11 cellular contexts compared by ENCODE assay signal in the genomic region with DNA sequence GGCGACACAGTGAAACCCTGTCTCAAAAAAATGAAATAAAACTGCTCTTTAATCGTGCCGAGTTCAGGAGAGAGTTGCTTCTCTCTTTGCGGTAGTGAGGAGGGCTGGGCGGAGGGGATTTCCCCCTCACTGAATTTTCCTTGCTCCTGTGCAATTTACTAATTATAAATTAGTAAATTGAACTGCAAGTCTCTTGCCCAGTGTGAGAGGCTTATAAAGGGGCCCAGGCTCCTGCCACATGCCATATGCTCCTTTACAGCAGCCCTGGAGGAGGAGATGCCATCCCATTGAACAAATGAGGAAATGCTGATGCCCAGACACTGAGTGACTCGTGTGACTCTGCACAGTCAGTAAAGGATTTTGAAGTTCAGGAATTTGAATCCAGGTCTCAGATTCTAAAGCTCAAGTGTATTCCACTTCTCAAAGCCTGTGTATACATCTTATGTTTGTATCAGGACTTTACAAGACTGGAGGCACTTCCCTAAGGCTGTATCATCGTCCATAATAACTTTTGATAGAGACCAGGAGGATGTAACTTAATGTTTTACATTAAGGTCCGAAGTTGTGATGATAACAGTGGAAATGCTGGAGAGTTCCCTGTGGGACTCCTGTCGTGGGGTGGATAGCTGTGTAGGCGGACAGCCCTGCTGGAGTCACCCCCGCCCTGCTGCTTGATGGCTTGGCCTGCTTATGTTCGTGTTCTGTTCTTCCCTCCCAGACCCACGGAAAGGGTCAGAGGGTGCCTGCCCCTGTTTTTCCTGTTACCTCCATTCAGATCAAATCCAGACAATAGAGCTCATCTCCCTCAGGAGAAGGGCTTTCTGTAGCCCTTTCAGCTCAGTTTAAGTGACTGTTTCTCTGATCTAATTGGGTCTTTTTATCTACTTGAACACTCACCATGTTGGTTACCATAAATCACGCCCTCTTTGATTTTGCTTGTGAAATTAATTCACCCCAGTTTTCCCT. TPM values are rescaled to one million over a fixed set of nuclear protein-coding genes. Genes with fewer than 3 reads are reported as not detected.
A peak's percentile ranks its signal among the peaks of the same experiment; 100 is the strongest.
DNase-seq lines count a peak whose midpoint lies in the region; ATAC-seq and TF ChIP-seq lines count a peak whose summit lies in the region.
"Had no signal": no experiment of that assay in that cellular context is flagged by ENCODE, and none has a peak within 500 bp of the region (broad histone marks: within the 10 kb centered on the region; RNA-seq: fewer than 3 reads in every experiment).

No MANE protein-coding gene starts in this region.

- intact Hi-C loops in CD4-positive, alpha-beta memory T cell (cut with micrococcal nuclease), result no loop called here

- H3K4ac ChIP-seq in H9 (ENCODE audit: low read depth, low read length), result no peak overlapping the region

- H3K4me1 Mint-ChIP-seq in CD4-positive, alpha-beta memory T cell, result peaks cover 17 to 53% (median 37%) of the 10 kb centered on the region in 4 donors
- H3K4me1 Mint-ChIP-seq in H9, result peaks cover 53 to 71% of the 10 kb centered on the region in 2 experiments

- H2BK120ac ChIP-seq in H9 (ENCODE audit: low read depth, low read length, poor library complexity, severe bottlenecking), result no peak overlapping the region

- H3K9ac ChIP-seq in H9 (ENCODE audit: extremely low read depth, insufficient read length, low read length) (no peak overlapping the region), muscle layer of colon (ENCODE audit: low read length) (no peak overlapping the region), MM.1S (ENCODE audit: low read length) (no peak overlapping the region)

- H2BK15ac ChIP-seq in H9 (ENCODE audit: low read depth, low read length), result no peak overlapping the region

- TF ChIP-seq CTCF in H9 (conservative IDR thresholded peaks at IDR 0.05) (no peak), VCaP (conservative IDR thresholded peaks at IDR 0.05) (no peak), MM.1S (IDR thresholded peaks at IDR 0.05; ENCODE audit: low read length) (no peak)

- POLR2A ChIA-PET in CD4-positive, alpha-beta memory T cell (lab: Charles Lee; ENCODE audit: partially characterized antibody), result no interaction called here

- no peak overlapping the region for H2BK12ac ChIP-seq in H9 (ENCODE audit: insufficient read length, low read depth, low read length)

- no peaks in the 10 kb centered on the region for H3K36me3 ChIP-seq in CD4-positive, alpha-beta memory T cell (ENCODE audit: insufficient read depth, low read length)
- H3K36me3 ChIP-seq in muscle layer of colon (ENCODE audit: insufficient read depth, low read length), result no peaks in the 10 kb centered on the region
- H3K36me3 ChIP-seq in MM.1S (replicated peaks; ENCODE audit: insufficient read depth, low read length), result no peaks in the 10 kb centered on the region
- H3K36me3 ChIP-seq: thoracic aorta had no signal

- no peak overlapping the region for H2BK20ac ChIP-seq in H9 (ENCODE audit: low read depth, low read length, poor library complexity, severe bottlenecking)

- no peak overlapping the region for H3K23ac ChIP-seq in H9 (ENCODE audit: insufficient read length, low read depth, low read length)

- H2AFZ ChIP-seq in H9 (ENCODE audit: low read length) (no peak overlapping the region), MM.1S (ENCODE audit: low read length) (no peak overlapping the region)

- H3K4me3 ChIP-seq in CD4-positive, alpha-beta memory T cell (ENCODE audit: low read length in 2 of 2), result no peak overlapping the region
- H3K4me3 ChIP-seq in muscle layer of colon (ENCODE audit: low read depth in 1 of 2, low read length in 2 of 2), result no peak overlapping the region
- H3K4me3 ChIP-seq in MM.1S (ENCODE audit: low read length), result no peak overlapping the region
- H3K4me3 ChIP-seq: thoracic aorta had no signal

- H2BK5ac ChIP-seq in H9 (ENCODE audit: insufficient read length, low read length), result no peak overlapping the region

- no peaks in the 10 kb centered on the region for H3F3A ChIP-seq in MM.1S (ENCODE audit: insufficient read depth, low read length)

- H3K27me3 ChIP-seq in CD4-positive, alpha-beta memory T cell (ENCODE audit: insufficient read depth, low read length), result no peaks in the 10 kb centered on the region
- H3K27me3 ChIP-seq in H9 (ENCODE audit: insufficient read depth, low read length) (no peaks in the 10 kb centered on the region), muscle layer of colon (ENCODE audit: control insufficient read depth in 1 of 2, insufficient read depth in 2 of 2, low read length in 2 of 2) (no peaks in the 10 kb centered on the region), MM.1S (replicated peaks; ENCODE audit: insufficient read depth, low read length) (no peaks in the 10 kb centered on the region)

- ATAC-seq in HG03571 (IDR thresholded peaks at IDR 0.05; ENCODE audit: unreplicated experiment), result no peak
- ATAC-seq in GM18519 (IDR thresholded peaks at IDR 0.05; ENCODE audit: low FRiP score, unreplicated experiment), result no peak
- ATAC-seq: sciatic nerve had no signal

- H4K91ac ChIP-seq in H9 (ENCODE audit: insufficient read length, low read depth, low read length), result no peak overlapping the region

- no peak overlapping the region for H3K18ac ChIP-seq in H9 (ENCODE audit: insufficient read length, low read depth, low read length)

- H3K79me2 ChIP-seq in H9 (ENCODE audit: insufficient read depth, low read length), result no peaks in the 10 kb centered on the region; the same call in 1 of the 2 replicates
- no peaks in the 10 kb centered on the region for H3K79me2 ChIP-seq in MM.1S (ENCODE audit: low read length)

- H4K5ac ChIP-seq in H9 (ENCODE audit: insufficient read length, low read depth, low read length), result no peak overlapping the region

- CTCF ChIA-PET in CD4-positive, alpha-beta memory T cell (lab: Charles Lee; ENCODE audit: partially characterized antibody), result no interaction called here

- H3K14ac ChIP-seq in H9 (ENCODE audit: insufficient read depth, low read length), result no peak overlapping the region

- H3K9me3 Mint-ChIP-seq in CD4-positive, alpha-beta memory T cell, result no peaks in the 10 kb centered on the region
- H3K9me3 Mint-ChIP-seq in H9, result no peaks in the 10 kb centered on the region
- H3K9me3 Mint-ChIP-seq: activated naive CD4-positive, alpha-beta T cell treated with anti-CD3 and anti-CD28 coated beads, Interleukin-2, amount 50 U/mL, for 72 hours had no signal

- WGBS in H9 (ENCODE audit: extremely low coverage, insufficient read length, low lambda C conversion rate), result no CpG with 5 or more reads among the region's 14 CpGs

- H3K4me1 ChIP-seq in CD4-positive, alpha-beta memory T cell (ENCODE audit: insufficient read depth, low read length), result peaks cover 16% of the 10 kb centered on the region
- peaks cover 3% of the 10 kb centered on the region for H3K4me1 ChIP-seq in H9 (ENCODE audit: insufficient read depth, low read length)
- H3K4me1 ChIP-seq in muscle layer of colon (ENCODE audit: insufficient read depth, low read length), result peaks cover 70% of the 10 kb centered on the region
- H3K4me1 ChIP-seq in MM.1S (ENCODE audit: low read length), result no peaks in the 10 kb centered on the region

- peak overlapping the region in 7 of 8 donors; percentile 23 to 79 (median 36) for H3K4me3 Mint-ChIP-seq in CD4-positive, alpha-beta memory T cell
- H3K4me3 Mint-ChIP-seq in H9, result no peak overlapping the region

- no peaks in the 10 kb centered on the region for H3K9me3 ChIP-seq in CD4-positive, alpha-beta memory T cell (ENCODE audit: control insufficient read depth in 1 of 2, low read length in 2 of 2)
- no peaks in the 10 kb centered on the region for H3K9me3 ChIP-seq in H9 (ENCODE audit: control insufficient read depth, low read depth, low read length)
- no peaks in the 10 kb centered on the region for H3K9me3 ChIP-seq in muscle layer of colon (ENCODE audit: low read length)
- H3K9me3 ChIP-seq in MM.1S (replicated peaks; ENCODE audit: insufficient read depth, low read length), result no peaks in the 10 kb centered on the region
- H3K9me3 ChIP-seq: thoracic aorta had no signal

- H3K36me3 Mint-ChIP-seq in CD4-positive, alpha-beta memory T cell, result no peaks in the 10 kb centered on the region
- H3K36me3 Mint-ChIP-seq in H9 (ENCODE audit: insufficient read depth in 1 of 3, low read depth in 3 of 3), result no peaks in the 10 kb centered on the region; a peak in 1 of 7 replicates
- H3K36me3 Mint-ChIP-seq: activated naive CD4-positive, alpha-beta T cell treated with anti-CD3 and anti-CD28 coated beads, Interleukin-2, amount 50 U/mL, for 72 hours had no signal

- H3K4me2 ChIP-seq in H9 (ENCODE audit: insufficient read depth, insufficient read length, low read length) (no peak overlapping the region), MM.1S (ENCODE audit: low read depth, low read length) (no peak overlapping the region)

- no peaks in the 10 kb centered on the region for H3K23me2 ChIP-seq in H9 (ENCODE audit: insufficient read length, low read depth, low read length, poor library complexity, severe bottlenecking)

- H4K8ac ChIP-seq in H9 (replicated peaks; ENCODE audit: insufficient read length, low read depth, low read length), result no peak overlapping the region

- H3K9me2 ChIP-seq in MM.1S (replicated peaks; ENCODE audit: insufficient read depth, low read length), result no peaks in the 10 kb centered on the region

- peaks cover 2% of the 10 kb centered on the region for H3K79me1 ChIP-seq in H9 (ENCODE audit: insufficient read depth, low read depth, low read length, poor library complexity, severe bottlenecking)

- H3K56ac ChIP-seq in H9 (ENCODE audit: insufficient read length, low read depth, low read length), result no peak overlapping the region

- H3K27me3 Mint-ChIP-seq in CD4-positive, alpha-beta memory T cell, result peaks cover 4 to 8% of the 10 kb centered on the region in 2 donors
- no peaks in the 10 kb centered on the region; the same call in 1 of the 2 replicates for H3K27me3 Mint-ChIP-seq in H9 (ENCODE audit: low read depth)

- no peak for DNase-seq in CD4-positive, alpha-beta memory T cell
- DNase-seq in H9 (no peak), MM.1S (no peak)
- DNase-seq: activated CD4-positive, alpha-beta T cell treated with anti-CD3 and anti-CD28 coated beads for 48 hours had no signal

- no peak overlapping the region for H2AK5ac ChIP-seq in H9 (ENCODE audit: insufficient read length, low read length)

- H4K20me1 ChIP-seq in H9 (ENCODE audit: control insufficient read depth, insufficient read depth, insufficient read length) (no peaks in the 10 kb centered on the region), MM.1S (ENCODE audit: insufficient read depth, low read length) (no peaks in the 10 kb centered on the region)

- H3T11ph ChIP-seq in H9 (ENCODE audit: low read length), result no peak overlapping the region

- H3K27ac Mint-ChIP-seq in CD4-positive, alpha-beta memory T cell, result peak overlapping the region in 2 of 7 donors; percentile 9 to 39
- peak overlapping the region in 2 of 3 experiments; percentile 1 to 28; a peak in 4 of 7 replicates for H3K27ac Mint-ChIP-seq in H9

- H3K27ac ChIP-seq in CD4-positive, alpha-beta memory T cell (ENCODE audit: low read depth, low read length), result no peak overlapping the region
- no peak overlapping the region for H3K27ac ChIP-seq in H9 (ENCODE audit: insufficient read length, low read depth, low read length)
- H3K27ac ChIP-seq in VCaP, result peak overlapping the region; percentile 43
- H3K27ac ChIP-seq in muscle layer of colon (ENCODE audit: low read depth, low read length), result peak overlapping the region; percentile 17
- H3K27ac ChIP-seq in MM.1S (ENCODE audit: low read length), result no peak overlapping the region
- H3K27ac ChIP-seq: thoracic aorta had no signal

RNA-seq across cellular contexts. Expression of gene PELI2, which starts 13.9 kb away (rescaled TPM):
- total RNA-seq in CD4-positive, alpha-beta memory T cell, result 10 to 100 TPM; 13.6 to 16.4 TPM
- polyA plus RNA-seq in CD4-positive, alpha-beta memory T cell, result 1 to 10 TPM; 1.2 to 1.9 TPM
- total RNA-seq in H9 (2021), result 16.2 and 18.0 TPM in 2 replicates

Comparison
In these comparisons a context has a peak if more than half of its experiments do, and no peak if none do; other contexts are left out.
1. H3K27ac ChIP-seq: peak in VCaP (single experiment) and muscle layer of colon (single experiment); none in CD4-positive, alpha-beta memory T cell (single experiment), H9 (single experiment) and MM.1S (single experiment).
2. H3K4me3 Mint-ChIP-seq: peak in CD4-positive, alpha-beta memory T cell (7 of 8); none in H9 (0 of 2).